Comparison of ENCODE assay signal across 11 cellular contexts in genomic region chr4:95640337-95640736, GRCh38.
"Had no signal": no experiment of that assay in that cellular context is flagged by ENCODE, and none has a peak within 500 bp of the region (broad histone marks: within the 10 kb centered on the region; RNA-seq: fewer than 3 reads in every experiment).

No MANE protein-coding gene starts in this region.

- H3K4me1 ChIP-seq: gastrocnemius medialis, left ventricle myocardium inferior had no signal

- H3K4me3 Mint-ChIP-seq: activated CD4-positive, alpha-beta memory T cell treated with anti-CD3 and anti-CD28 coated beads, Interleukin-2, amount 10 ng/mL, durations not matched to agents 7 days and 5 days; activated T-cell treated with anti-CD3 and anti-CD28 coated beads, Interleukin-2, amount 50 U/mL, for 72 hours had no signal

- H3K4me3 ChIP-seq: gastrocnemius medialis, left ventricle myocardium inferior, right lobe of liver, thoracic aorta had no signal

- DNase-seq: activated CD4-positive, alpha-beta memory T cell treated with anti-CD3 and anti-CD28 coated beads, Interleukin-2, amount 10 ng/mL, durations not matched to agents 7 days and 5 days; activated CD4-positive, alpha-beta T cell treated with anti-CD3 and anti-CD28 coated beads for 1 hour; activated gamma-delta T cell treated with Interleukin-2 at 50 U/mL for 16 hours; activated T-cell treated with anti-CD3 and anti-CD28 coated beads, Interleukin-2, amount 50 U/mL, for 72 hours; aorta; gastrocnemius medialis; left ventricle myocardium inferior; right lobe of liver; stimulated activated naive CD4-positive, alpha-beta T cell had no signal

- H3K27me3 Mint-ChIP-seq: activated CD4-positive, alpha-beta memory T cell treated with anti-CD3 and anti-CD28 coated beads, Interleukin-2, amount 10 ng/mL, durations not matched to agents 7 days and 5 days; progenitor cell of endocrine pancreas had no signal

- H3K27me3 ChIP-seq: gastrocnemius medialis, right lobe of liver had no signal

- H3K9me3 ChIP-seq: gastrocnemius medialis, left ventricle myocardium inferior, right lobe of liver, thoracic aorta had no signal

- H3K27ac ChIP-seq: gastrocnemius medialis, left ventricle myocardium inferior, right lobe of liver, thoracic aorta had no signal

- H3K27ac Mint-ChIP-seq: activated CD4-positive, alpha-beta memory T cell treated with anti-CD3 and anti-CD28 coated beads, Interleukin-2, amount 10 ng/mL, durations not matched to agents 7 days and 5 days; activated T-cell treated with anti-CD3 and anti-CD28 coated beads, Interleukin-2, amount 50 U/mL, for 72 hours; progenitor cell of endocrine pancreas had no signal

- H3K36me3 ChIP-seq: gastrocnemius medialis, left ventricle myocardium inferior, right lobe of liver, thoracic aorta had no signal

- ATAC-seq: activated T-cell treated with anti-CD3 and anti-CD28 coated beads, Interleukin-2, amount 50 U/mL, for 72 hours; gastrocnemius medialis; right lobe of liver had no signal
